23 cellular contexts compared by ENCODE assay signal in genomic region chr9:68778635-68779034, GRCh38.
DNase-seq lines count a peak whose midpoint lies in the region; ATAC-seq and TF ChIP-seq lines count a peak whose summit lies in the region.
"Had no signal": no experiment of that assay in that cellular context is flagged by ENCODE, and none has a peak within 500 bp of the region (broad histone marks: within the 10 kb centered on the region; RNA-seq: fewer than 3 reads in every experiment).

No MANE protein-coding gene starts in this region.

- H2AFZ ChIP-seq in SK-N-SH (ENCODE audit: low read depth), result peak overlapping the region; percentile 99
- H2AFZ ChIP-seq in Loucy (ENCODE audit: low read length), result no peak overlapping the region
- H2AFZ ChIP-seq in parathyroid adenoma, result peak overlapping the region; percentile 97

- POLR2A ChIA-PET in SK-N-SH (lab: Yijun Ruan, JAX), result no interaction called here

- CTCF ChIA-PET in SK-N-SH (lab: Yijun Ruan, JAX), result interaction anchor here (1.4 kb wide), 1 partner anchor 10 kb away, joined by 3 read pairs; no protein-coding TSS in a partner anchor

- H3K4me1 ChIP-seq in SK-N-SH (ENCODE audit: control insufficient read depth in 1 of 2, insufficient read depth in 2 of 2, low read depth in 1 of 2, low read length in 1 of 2) (peaks cover 4 to 14% of the 10 kb centered on the region in 2 experiments; a peak in 3 of 4 replicates), Loucy (ENCODE audit: insufficient read depth, low read length, poor library complexity, severe bottlenecking) (peaks cover 49% of the 10 kb centered on the region), parathyroid adenoma (peaks cover 9% of the 10 kb centered on the region)

- TF ChIP-seq RAD21 in SK-N-SH (IDR thresholded peaks at IDR 0.05; ENCODE audit: low read length), result no peak

- H3K4me2 ChIP-seq in SK-N-SH, result no peak overlapping the region
- H3K4me2 ChIP-seq in Loucy (ENCODE audit: low read depth, low read length, poor library complexity, severe bottlenecking), result peak overlapping the region; percentile 99
- H3K4me2 ChIP-seq in parathyroid adenoma (ENCODE audit: low read length), result no peak overlapping the region

- H3K9ac ChIP-seq in SK-N-SH (no peak overlapping the region), Loucy (ENCODE audit: low read depth, low read length, poor library complexity, severe bottlenecking) (peak overlapping the region; percentile 99), parathyroid adenoma (no peak overlapping the region)

- no peak overlapping the region for H3K27ac ChIP-seq in SK-N-SH (ENCODE audit: low read depth in 2 of 2, low read length in 1 of 2)
- no peak overlapping the region for H3K27ac ChIP-seq in parathyroid adenoma

- H3K27me3 ChIP-seq in SK-N-SH (ENCODE audit: insufficient read depth), result peaks cover 6% of the 10 kb centered on the region; the same call in 1 of the 2 replicates
- no peaks in the 10 kb centered on the region for H3K27me3 ChIP-seq in Loucy (ENCODE audit: insufficient read depth, low read length, poor library complexity, severe bottlenecking)
- H3K27me3 ChIP-seq in parathyroid adenoma (ENCODE audit: control insufficient read depth, insufficient read depth, low read length), result no peaks in the 10 kb centered on the region
- H3K27me3 ChIP-seq: SJCRH30, spleen, tibial artery had no signal

- H3K4me3 ChIP-seq in SK-N-SH (ENCODE audit: low read depth in 2 of 2, low read length in 1 of 2) (no peak overlapping the region), Loucy (ENCODE audit: low read length, poor library complexity, severe bottlenecking) (peak overlapping the region; percentile 100), parathyroid adenoma (ENCODE audit: low read depth, low read length) (peak overlapping the region; percentile 96)
- H3K4me3 ChIP-seq: lung had no signal

- no peak for TF ChIP-seq POLR2A in erythroblast (IDR thresholded peaks at IDR 0.05; ENCODE audit: low read length)

- H3K36me3 ChIP-seq in SK-N-SH (replicated peaks in 1 of 2; ENCODE audit: control insufficient read depth in 1 of 2, insufficient read depth in 2 of 2, low read length in 1 of 2) (no peaks in the 10 kb centered on the region), Loucy (ENCODE audit: insufficient read depth, low read length) (no peaks in the 10 kb centered on the region), parathyroid adenoma (ENCODE audit: control insufficient read depth, insufficient read depth, low read length) (no peaks in the 10 kb centered on the region)
- H3K36me3 ChIP-seq: SJCRH30, spleen, tibial artery had no signal

- TF ChIP-seq EP300 in SK-N-SH (IDR thresholded peaks at IDR 0.05; ENCODE audit: borderline replicate concordance in 1 of 2, low read depth in 1 of 2, low read length in 1 of 2), result no peak

- H3K9me2 ChIP-seq in SK-N-SH, result no peaks in the 10 kb centered on the region
- no peaks in the 10 kb centered on the region for H3K9me2 ChIP-seq in Loucy (replicated peaks; ENCODE audit: low read depth, low read length)

- no peaks in the 10 kb centered on the region for H3K9me3 ChIP-seq in SK-N-SH
- H3K9me3 ChIP-seq in Loucy (ENCODE audit: insufficient read depth, low read depth, low read length), result no peaks in the 10 kb centered on the region
- no peaks in the 10 kb centered on the region for H3K9me3 ChIP-seq in parathyroid adenoma (ENCODE audit: control insufficient read depth, low read length)
- H3K9me3 ChIP-seq: SJCRH30, spleen, tibial artery had no signal

- ATAC-seq in SK-N-SH treated with all-trans-retinoic acid at 6 μM for 48 hours (no peak), HG02970 (IDR thresholded peaks at IDR 0.05; ENCODE audit: low FRiP score, unreplicated experiment) (no peak)

- whole genome bisulfite sequencing in SK-N-SH (ENCODE audit: low lambda C conversion rate), result 90% methylated on average over 5 of the region's 5 CpGs

- H4K20me1 ChIP-seq in SK-N-SH (ENCODE audit: insufficient read depth), result no peaks in the 10 kb centered on the region; the same call in 1 of the 2 replicates
- H4K20me1 ChIP-seq in Loucy (ENCODE audit: insufficient read depth, low read length, poor library complexity, severe bottlenecking), result peaks cover 35% of the 10 kb centered on the region

- peaks cover 23% of the 10 kb centered on the region; the same call in 1 of the 2 replicates for H3K79me2 ChIP-seq in SK-N-SH (ENCODE audit: insufficient read depth)
- peaks cover 45% of the 10 kb centered on the region for H3K79me2 ChIP-seq in Loucy (ENCODE audit: insufficient read depth, low read length)
- no peaks in the 10 kb centered on the region for H3K79me2 ChIP-seq in parathyroid adenoma

- H3F3A ChIP-seq in SK-N-SH (replicated peaks; ENCODE audit: insufficient read depth) (no peaks in the 10 kb centered on the region), Loucy (ENCODE audit: low read depth) (no peaks in the 10 kb centered on the region)

- DNase-seq in SK-N-SH, result no peak
- DNase-seq in erythroblast (lab: John Stamatoyannopoulos, UW), result peak; percentile 80 to 83
- DNase-seq in stimulated activated CD4-positive, alpha-beta T cell treated with anti-CD3 and anti-CD28 coated beads, Interleukin-2, amount 100 ng/mL, for 48 hours, result no peak
- no peak for DNase-seq in amygdala (lab: John Stamatoyannopoulos, UW)
- DNase-seq: 8988T; activated CD4-positive, CD25-positive, alpha-beta regulatory T cell treated with anti-CD3 and anti-CD28 coated beads, Interleukin-2, amount 50 U/mL, for 72 hours; caudate nucleus; CD4-positive, alpha-beta T cell; DMS79; effector memory CD4-positive, alpha-beta T cell; foreskin fibroblast; HCEC 1CT; naive B cell; NCI-H1436 treated with DMSO at 0.1 percent for 48 hours; NCI-H446; SJCRH30; spleen; tibial artery had no signal

- no peak for TF ChIP-seq CTCF in SK-N-SH (IDR thresholded peaks at IDR 0.05)
- TF ChIP-seq CTCF in Loucy (conservative IDR thresholded peaks at IDR 0.05; ENCODE audit: low read length), result no peak
- no peak for TF ChIP-seq CTCF in parathyroid adenoma (IDR thresholded peaks at IDR 0.05)

TF ChIP-seq in SK-N-SH, 30 proteins besides CTCF, POLR2A, EP300 and RAD21:
- TF ChIP-seq RFX5 (IDR thresholded peaks at IDR 0.05; ENCODE audit: low read length) (no peak), MAX (IDR thresholded peaks at IDR 0.05; ENCODE audit: low read depth) (no peak), RCOR1 (IDR thresholded peaks at IDR 0.05; ENCODE audit: low read length) (no peak), TEAD4 (IDR thresholded peaks at IDR 0.05; ENCODE audit: borderline replicate concordance, insufficient read depth) (no peak), YY1 (IDR thresholded peaks at IDR 0.05; ENCODE audit: low read depth) (no peak), FOXM1 (IDR thresholded peaks at IDR 0.05; ENCODE audit: low read depth) (no peak)

TF ChIP-seq in SK-N-SH treated with all-trans-retinoic acid at 6 μM for 48 hours, 23 proteins besides CTCF, POLR2A, EP300 and RAD21:
- no peak for TF ChIP-seq PPARA (CRISPR knock-in tag; IDR thresholded peaks at IDR 0.05; ENCODE audit: borderline replicate concordance)
- TF ChIP-seq ZNF8 (CRISPR knock-in tag; IDR thresholded peaks at IDR 0.05), result no peak
- TF ChIP-seq BACH2 (CRISPR knock-in tag; IDR thresholded peaks at IDR 0.05; ENCODE audit: borderline replicate concordance), result no peak
- no peak for TF ChIP-seq CSDC2 (CRISPR knock-in tag; IDR thresholded peaks at IDR 0.05)
- no peak for TF ChIP-seq ZNF70 (CRISPR knock-in tag; IDR thresholded peaks at IDR 0.05)
- no peak for TF ChIP-seq TOX (CRISPR knock-in tag; IDR thresholded peaks at IDR 0.05; ENCODE audit: borderline replicate concordance)
- TF ChIP-seq CSRNP3 (CRISPR knock-in tag; IDR thresholded peaks at IDR 0.05), result no peak

Comparison
In these comparisons a context has a peak if more than half of its experiments do, and no peak if none do; other contexts are left out.
1. DNase-seq: peak in erythroblast (2 of 2); none in SK-N-SH (single experiment), stimulated activated CD4-positive, alpha-beta T cell treated with anti-CD3 and anti-CD28 coated beads, Interleukin-2, amount 100 ng/mL, for 48 hours (0 of 2) and amygdala (0 of 56).
2. H3K4me3 ChIP-seq: peak in Loucy (single experiment) and parathyroid adenoma (single experiment); none in SK-N-SH (0 of 2).